23 cellular contexts compared by ENCODE assay signal in genomic region chr3:127512256-127512655, GRCh38.
"Had no signal": no experiment of that assay in that cellular context is flagged by ENCODE, and none has a peak within 500 bp of the region (broad histone marks: within the 10 kb centered on the region; RNA-seq: fewer than 3 reads in every experiment).

No MANE protein-coding gene starts in this region.

- H3K36me3 ChIP-seq: esophagus squamous epithelium, gastrocnemius medialis, heart right ventricle, left lung, lower lobe of right lung had no signal

- ATAC-seq: esophagus mucosa; gastrocnemius medialis; heart right ventricle; left cardiac atrium; left lung; left ventricle myocardium superior; lower lobe of right lung; naive thymus-derived CD4-positive, alpha-beta T cell had no signal

- H3K9me3 ChIP-seq: esophagus squamous epithelium, gastrocnemius medialis, heart right ventricle, left lung, lower lobe of right lung had no signal

- H3K27me3 ChIP-seq: dorsolateral prefrontal cortex, gastrocnemius medialis, left lung had no signal

- H3K27ac Mint-ChIP-seq: naive thymus-derived CD4-positive, alpha-beta T cell had no signal

- H3K4me1 Mint-ChIP-seq: naive thymus-derived CD4-positive, alpha-beta T cell had no signal

- H3K4me3 ChIP-seq: coronary artery, dorsolateral prefrontal cortex, esophagus squamous epithelium, gastrocnemius medialis, heart right ventricle, left lung, lower lobe of right lung had no signal

- DNase-seq: dermis blood vessel endothelial cell; dorsolateral prefrontal cortex; effector CD4-positive, alpha-beta T cell; effector memory CD4-positive, alpha-beta T cell; erythroblast; esophagus squamous epithelium; foreskin fibroblast; foreskin melanocyte; gastrocnemius medialis; glutamatergic neuron; head of caudate nucleus; heart right ventricle; hippocampal formation; left cardiac atrium; left lung; left ventricle myocardium superior; lower lobe of right lung; mesenchymal stem cell; midbrain; naive thymus-derived CD4-positive, alpha-beta T cell had no signal

- H3K36me3 Mint-ChIP-seq: naive thymus-derived CD4-positive, alpha-beta T cell had no signal

- H3K4me3 Mint-ChIP-seq: naive thymus-derived CD4-positive, alpha-beta T cell had no signal

- H3K4me1 ChIP-seq: esophagus squamous epithelium, gastrocnemius medialis, heart right ventricle, left lung, lower lobe of right lung had no signal

- H3K27ac ChIP-seq: coronary artery, dorsolateral prefrontal cortex, epithelial cell of prostate, esophagus squamous epithelium, gastrocnemius medialis, heart right ventricle, left lung, lower lobe of right lung had no signal
